ENCODE assay signal across 8 cellular contexts in genomic region chr11:8832571-8833260, GRCh38.
DNase-seq lines count a peak whose midpoint lies in the region; ATAC-seq and TF ChIP-seq lines count a peak whose summit lies in the region.

No MANE protein-coding gene starts in this region.

- H3K9me3 Mint-ChIP-seq in Calu3 (ENCODE audit: low read depth, unreplicated experiment), result no peaks in the 10 kb centered on the region

- H4K20me1 ChIP-seq in PC-9 (ENCODE audit: insufficient read depth), result no peaks in the 10 kb centered on the region

- no peaks in the 10 kb centered on the region for H3K27me3 Mint-ChIP-seq in Calu3 (ENCODE audit: unreplicated experiment)

- peak overlapping the region; percentile 47 for H3K4me2 ChIP-seq in PC-9

- TF ChIP-seq CTCF in Calu3 (IDR thresholded peaks at IDR 0.05; ENCODE audit: unreplicated experiment) (no peak), PC-9 (conservative IDR thresholded peaks at IDR 0.05) (no peak), psoas muscle (IDR thresholded peaks at IDR 0.05) (no peak)

- in situ Hi-C loops in GM18951 (cut with MboI; ENCODE audit: low sequenced_read_pairs, unreplicated experiment), result no loop called here

- CTCF ChIA-PET in Calu3 (lab: Charles Lee) (interaction anchor here (0.7 to 0.8 kb wide), 2 partner anchors 32 to 1707 kb away, joined by 4 read pairs; no protein-coding TSS in a partner anchor), PC-9 (lab: Charles Lee) (interaction anchor here (0.7 kb wide), 1 partner anchor 499 kb away, joined by 9 read pairs; no protein-coding TSS in a partner anchor)

- no peaks in the 10 kb centered on the region; the same call in 1 of the 2 replicates for H3F3A ChIP-seq in PC-9 (ENCODE audit: insufficient read depth, low read depth)

- 23 to 38% methylated on average over 9 of the region's 9 CpGs for WGBS in esophagus, 2 donors
- WGBS in psoas muscle, 3 donors, result 23 to 36% (median 26%) methylated on average over 9 of the region's 9 CpGs

- H3K27ac Mint-ChIP-seq in Calu3 (ENCODE audit: unreplicated experiment), result no peak overlapping the region

- H3K4me1 ChIP-seq in PC-9 (replicated peaks; ENCODE audit: insufficient read depth), result peaks cover 28% of the 10 kb centered on the region
- H3K4me1 ChIP-seq in esophagus (ENCODE audit: control insufficient read depth in 2 of 2, insufficient read depth in 2 of 2, low read length in 1 of 2), result peaks cover 4 to 10% of the 10 kb centered on the region in 2 donors
- peaks cover 15% of the 10 kb centered on the region for H3K4me1 ChIP-seq in psoas muscle

- TF ChIP-seq POLR2A in GM18951 (IDR thresholded peaks at IDR 0.05; ENCODE audit: extremely low read depth, insufficient read depth, insufficient read length), result peak; percentile 35

- no peaks in the 10 kb centered on the region for H3K36me3 Mint-ChIP-seq in Calu3 (ENCODE audit: insufficient read depth, unreplicated experiment)

- H3K4me3 ChIP-seq in PC-9, result no peak overlapping the region
- H3K4me3 ChIP-seq in esophagus (ENCODE audit: low read depth in 1 of 2, low read length in 2 of 2), result no peak overlapping the region
- no peak overlapping the region for H3K4me3 ChIP-seq in psoas muscle

- peak overlapping the region; percentile 67 for H3K27ac ChIP-seq in PC-9
- H3K27ac ChIP-seq in esophagus (ENCODE audit: low read depth in 2 of 2, low read length in 1 of 2), result peak overlapping the region; percentile 82 to 86
- peak overlapping the region; percentile 75 for H3K27ac ChIP-seq in psoas muscle

- intact Hi-C loops in Calu3 (cut with micrococcal nuclease; ENCODE audit: unreplicated experiment), result no loop called here
- intact Hi-C loops in PC-9 (cut with micrococcal nuclease; ENCODE audit: unreplicated experiment), result loop anchor here (5.0 kb wide), 1 partner anchor 35 kb away; no protein-coding TSS in a partner anchor
- intact Hi-C loops in psoas muscle (cut with DNase I), result no loop called here

- ATAC-seq in HG03108 (IDR thresholded peaks at IDR 0.05; ENCODE audit: unreplicated experiment) (peak; percentile 84), psoas muscle (peak; percentile 50 to 83 (median 68))

- H3K4me1 Mint-ChIP-seq in Calu3 (ENCODE audit: low read depth, unreplicated experiment), result peaks cover 9% of the 10 kb centered on the region

- no peak overlapping the region for H2AFZ ChIP-seq in PC-9

- no peaks in the 10 kb centered on the region for H3K9me3 ChIP-seq in PC-9 (ENCODE audit: insufficient read depth, low read depth)
- no peaks in the 10 kb centered on the region for H3K9me3 ChIP-seq in esophagus (ENCODE audit: control insufficient read depth in 2 of 2, insufficient read depth in 1 of 2, low read depth in 1 of 2, low read length in 1 of 2)
- no peaks in the 10 kb centered on the region for H3K9me3 ChIP-seq in psoas muscle

- no peaks in the 10 kb centered on the region for H3K79me2 ChIP-seq in PC-9 (ENCODE audit: low read depth)

- no peaks in the 10 kb centered on the region for H3K9me2 ChIP-seq in PC-9 (ENCODE audit: insufficient read depth)

- DNase-seq in Calu3, result peak; percentile 61
- DNase-seq in PC-9, result peak; percentile 67 to 73
- no peak for DNase-seq in psoas muscle
- no peak for DNase-seq in SKM-1 (lab: John Stamatoyannopoulos, UW; ENCODE audit: unreplicated experiment)
- DNase-seq in stimulated activated CD4-positive, alpha-beta T cell treated with anti-CD3 and anti-CD28 coated beads, Interleukin-2, amount 100 ng/mL, for 48 hours, result no peak

- H3K27me3 ChIP-seq in PC-9 (ENCODE audit: insufficient read depth, low read depth), result no peaks in the 10 kb centered on the region
- H3K27me3 ChIP-seq in esophagus (ENCODE audit: control insufficient read depth in 1 of 2, insufficient read depth in 2 of 2, low read length in 2 of 2), result no peaks in the 10 kb centered on the region
- H3K27me3 ChIP-seq in psoas muscle (ENCODE audit: insufficient read depth in 3 of 3, low read length in 2 of 3), result no peaks in the 10 kb centered on the region

- POLR2A ChIA-PET in PC-9 (lab: Charles Lee; ENCODE audit: unreplicated experiment), result interaction anchor here (0.5 to 0.7 kb wide), 2 partner anchors 12 to 734 kb away, joined by 9 to 27 read pairs; no protein-coding TSS in a partner anchor

- BruUV-seq in Calu3 (replicated peaks; lab: Mats Ljungman, UMichigan), result no TSS peak
- BruUV-seq in PC-9 (replicated peaks; lab: Mats Ljungman, UMichigan), result no TSS peak

- H3K4me3 Mint-ChIP-seq in Calu3 (ENCODE audit: low read depth, unreplicated experiment), result no peak overlapping the region

- H3K36me3 ChIP-seq in PC-9 (ENCODE audit: low read depth), result no peaks in the 10 kb centered on the region
- H3K36me3 ChIP-seq in esophagus (ENCODE audit: control insufficient read depth in 2 of 2, insufficient read depth in 2 of 2, low read length in 1 of 2), result peaks cover 0 to 5% of the 10 kb centered on the region in 2 donors
- no peaks in the 10 kb centered on the region for H3K36me3 ChIP-seq in psoas muscle (ENCODE audit: insufficient read depth in 1 of 2, low read depth in 1 of 2)

Comparison
In these comparisons a context has a peak if more than half of its experiments do, and no peak if none do; other contexts are left out.
1. DNase-seq: peak in Calu3 (single experiment) and PC-9 (2 of 2); none in psoas muscle (0 of 2), SKM-1 (single experiment) and stimulated activated CD4-positive, alpha-beta T cell treated with anti-CD3 and anti-CD28 coated beads, Interleukin-2, amount 100 ng/mL, for 48 hours (0 of 2).
2. Peak in every context shown above with its lines, with median percentiles within 50 percentile points of each other: H3K27ac ChIP-seq.